ENCODE assay signal across 2 cellular contexts in the genomic region with DNA sequence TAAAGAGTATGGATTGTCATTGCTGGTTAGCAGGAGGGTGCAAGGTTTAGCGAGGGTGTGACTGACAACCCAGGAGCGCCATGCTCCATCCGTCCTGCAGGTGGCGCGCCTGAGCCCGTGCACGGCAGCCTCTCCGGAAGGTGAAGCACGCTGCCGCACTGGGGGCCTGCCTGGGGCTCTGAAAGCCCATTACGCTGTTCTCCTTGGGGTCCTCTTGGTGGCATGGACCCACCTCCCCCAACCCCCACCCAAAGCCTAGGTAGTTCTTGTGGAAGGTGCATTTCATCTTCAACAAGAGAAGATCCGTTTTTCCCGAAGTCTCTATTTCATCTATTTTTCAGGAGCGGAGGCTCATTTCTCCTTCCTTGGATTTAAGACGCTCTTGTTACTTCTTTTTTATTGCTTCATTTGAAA.
TF ChIP-seq lines count a peak whose summit lies in the region.

No MANE protein-coding gene starts in this region.

TF ChIP-seq in K562, 482 proteins besides CTCF, POLR2A, EP300 and RAD21 (continued from another document):
- TF ChIP-seq, protein P1, sequence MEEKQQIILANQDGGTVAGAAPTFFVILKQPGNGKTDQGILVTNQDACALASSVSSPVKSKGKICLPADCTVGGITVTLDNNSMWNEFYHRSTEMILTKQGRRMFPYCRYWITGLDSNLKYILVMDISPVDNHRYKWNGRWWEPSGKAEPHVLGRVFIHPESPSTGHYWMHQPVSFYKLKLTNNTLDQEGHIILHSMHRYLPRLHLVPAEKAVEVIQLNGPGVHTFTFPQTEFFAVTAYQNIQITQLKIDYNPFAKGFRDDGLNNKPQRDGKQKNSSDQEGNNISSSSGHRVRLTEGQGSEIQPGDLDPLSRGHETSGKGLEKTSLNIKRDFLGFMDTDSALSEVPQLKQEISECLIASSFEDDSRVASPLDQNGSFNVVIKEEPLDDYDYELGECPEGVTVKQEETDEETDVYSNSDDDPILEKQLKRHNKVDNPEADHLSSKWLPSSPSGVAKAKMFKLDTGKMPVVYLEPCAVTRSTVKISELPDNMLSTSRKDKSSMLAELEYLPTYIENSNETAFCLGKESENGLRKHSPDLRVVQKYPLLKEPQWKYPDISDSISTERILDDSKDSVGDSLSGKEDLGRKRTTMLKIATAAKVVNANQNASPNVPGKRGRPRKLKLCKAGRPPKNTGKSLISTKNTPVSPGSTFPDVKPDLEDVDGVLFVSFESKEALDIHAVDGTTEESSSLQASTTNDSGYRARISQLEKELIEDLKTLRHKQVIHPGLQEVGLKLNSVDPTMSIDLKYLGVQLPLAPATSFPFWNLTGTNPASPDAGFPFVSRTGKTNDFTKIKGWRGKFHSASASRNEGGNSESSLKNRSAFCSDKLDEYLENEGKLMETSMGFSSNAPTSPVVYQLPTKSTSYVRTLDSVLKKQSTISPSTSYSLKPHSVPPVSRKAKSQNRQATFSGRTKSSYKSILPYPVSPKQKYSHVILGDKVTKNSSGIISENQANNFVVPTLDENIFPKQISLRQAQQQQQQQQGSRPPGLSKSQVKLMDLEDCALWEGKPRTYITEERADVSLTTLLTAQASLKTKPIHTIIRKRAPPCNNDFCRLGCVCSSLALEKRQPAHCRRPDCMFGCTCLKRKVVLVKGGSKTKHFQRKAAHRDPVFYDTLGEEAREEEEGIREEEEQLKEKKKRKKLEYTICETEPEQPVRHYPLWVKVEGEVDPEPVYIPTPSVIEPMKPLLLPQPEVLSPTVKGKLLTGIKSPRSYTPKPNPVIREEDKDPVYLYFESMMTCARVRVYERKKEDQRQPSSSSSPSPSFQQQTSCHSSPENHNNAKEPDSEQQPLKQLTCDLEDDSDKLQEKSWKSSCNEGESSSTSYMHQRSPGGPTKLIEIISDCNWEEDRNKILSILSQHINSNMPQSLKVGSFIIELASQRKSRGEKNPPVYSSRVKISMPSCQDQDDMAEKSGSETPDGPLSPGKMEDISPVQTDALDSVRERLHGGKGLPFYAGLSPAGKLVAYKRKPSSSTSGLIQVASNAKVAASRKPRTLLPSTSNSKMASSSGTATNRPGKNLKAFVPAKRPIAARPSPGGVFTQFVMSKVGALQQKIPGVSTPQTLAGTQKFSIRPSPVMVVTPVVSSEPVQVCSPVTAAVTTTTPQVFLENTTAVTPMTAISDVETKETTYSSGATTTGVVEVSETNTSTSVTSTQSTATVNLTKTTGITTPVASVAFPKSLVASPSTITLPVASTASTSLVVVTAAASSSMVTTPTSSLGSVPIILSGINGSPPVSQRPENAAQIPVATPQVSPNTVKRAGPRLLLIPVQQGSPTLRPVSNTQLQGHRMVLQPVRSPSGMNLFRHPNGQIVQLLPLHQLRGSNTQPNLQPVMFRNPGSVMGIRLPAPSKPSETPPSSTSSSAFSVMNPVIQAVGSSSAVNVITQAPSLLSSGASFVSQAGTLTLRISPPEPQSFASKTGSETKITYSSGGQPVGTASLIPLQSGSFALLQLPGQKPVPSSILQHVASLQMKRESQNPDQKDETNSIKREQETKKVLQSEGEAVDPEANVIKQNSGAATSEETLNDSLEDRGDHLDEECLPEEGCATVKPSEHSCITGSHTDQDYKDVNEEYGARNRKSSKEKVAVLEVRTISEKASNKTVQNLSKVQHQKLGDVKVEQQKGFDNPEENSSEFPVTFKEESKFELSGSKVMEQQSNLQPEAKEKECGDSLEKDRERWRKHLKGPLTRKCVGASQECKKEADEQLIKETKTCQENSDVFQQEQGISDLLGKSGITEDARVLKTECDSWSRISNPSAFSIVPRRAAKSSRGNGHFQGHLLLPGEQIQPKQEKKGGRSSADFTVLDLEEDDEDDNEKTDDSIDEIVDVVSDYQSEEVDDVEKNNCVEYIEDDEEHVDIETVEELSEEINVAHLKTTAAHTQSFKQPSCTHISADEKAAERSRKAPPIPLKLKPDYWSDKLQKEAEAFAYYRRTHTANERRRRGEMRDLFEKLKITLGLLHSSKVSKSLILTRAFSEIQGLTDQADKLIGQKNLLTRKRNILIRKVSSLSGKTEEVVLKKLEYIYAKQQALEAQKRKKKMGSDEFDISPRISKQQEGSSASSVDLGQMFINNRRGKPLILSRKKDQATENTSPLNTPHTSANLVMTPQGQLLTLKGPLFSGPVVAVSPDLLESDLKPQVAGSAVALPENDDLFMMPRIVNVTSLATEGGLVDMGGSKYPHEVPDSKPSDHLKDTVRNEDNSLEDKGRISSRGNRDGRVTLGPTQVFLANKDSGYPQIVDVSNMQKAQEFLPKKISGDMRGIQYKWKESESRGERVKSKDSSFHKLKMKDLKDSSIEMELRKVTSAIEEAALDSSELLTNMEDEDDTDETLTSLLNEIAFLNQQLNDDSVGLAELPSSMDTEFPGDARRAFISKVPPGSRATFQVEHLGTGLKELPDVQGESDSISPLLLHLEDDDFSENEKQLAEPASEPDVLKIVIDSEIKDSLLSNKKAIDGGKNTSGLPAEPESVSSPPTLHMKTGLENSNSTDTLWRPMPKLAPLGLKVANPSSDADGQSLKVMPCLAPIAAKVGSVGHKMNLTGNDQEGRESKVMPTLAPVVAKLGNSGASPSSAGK (IDR thresholded peaks at IDR 0.05) = 0 out of 2 replicates have a peak, but pooled peaks have one; percentile 13
- TF ChIP-seq ETV1 (tag; conservative IDR thresholded peaks at IDR 0.05; ENCODE audit: low read depth) (peak; percentile 66), MYC (IDR thresholded peaks at IDR 0.05; ENCODE audit: low read depth, low read length) (0 out of 2 replicates have a peak, but pooled peaks have one; percentile 34), MYC (CRISPR knock-in tag; IDR thresholded peaks at IDR 0.05; ENCODE audit: borderline replicate concordance, low read depth) (no peak), ZKSCAN8 (CRISPR knock-in tag; IDR thresholded peaks at IDR 0.05) (no peak), CHD2 (IDR thresholded peaks at IDR 0.05; ENCODE audit: low read depth, low read length) (no peak)

TF ChIP-seq in HepG2, 621 proteins besides CTCF, POLR2A, EP300 and RAD21 (continues in another document):
- TF ChIP-seq, protein P2, sequence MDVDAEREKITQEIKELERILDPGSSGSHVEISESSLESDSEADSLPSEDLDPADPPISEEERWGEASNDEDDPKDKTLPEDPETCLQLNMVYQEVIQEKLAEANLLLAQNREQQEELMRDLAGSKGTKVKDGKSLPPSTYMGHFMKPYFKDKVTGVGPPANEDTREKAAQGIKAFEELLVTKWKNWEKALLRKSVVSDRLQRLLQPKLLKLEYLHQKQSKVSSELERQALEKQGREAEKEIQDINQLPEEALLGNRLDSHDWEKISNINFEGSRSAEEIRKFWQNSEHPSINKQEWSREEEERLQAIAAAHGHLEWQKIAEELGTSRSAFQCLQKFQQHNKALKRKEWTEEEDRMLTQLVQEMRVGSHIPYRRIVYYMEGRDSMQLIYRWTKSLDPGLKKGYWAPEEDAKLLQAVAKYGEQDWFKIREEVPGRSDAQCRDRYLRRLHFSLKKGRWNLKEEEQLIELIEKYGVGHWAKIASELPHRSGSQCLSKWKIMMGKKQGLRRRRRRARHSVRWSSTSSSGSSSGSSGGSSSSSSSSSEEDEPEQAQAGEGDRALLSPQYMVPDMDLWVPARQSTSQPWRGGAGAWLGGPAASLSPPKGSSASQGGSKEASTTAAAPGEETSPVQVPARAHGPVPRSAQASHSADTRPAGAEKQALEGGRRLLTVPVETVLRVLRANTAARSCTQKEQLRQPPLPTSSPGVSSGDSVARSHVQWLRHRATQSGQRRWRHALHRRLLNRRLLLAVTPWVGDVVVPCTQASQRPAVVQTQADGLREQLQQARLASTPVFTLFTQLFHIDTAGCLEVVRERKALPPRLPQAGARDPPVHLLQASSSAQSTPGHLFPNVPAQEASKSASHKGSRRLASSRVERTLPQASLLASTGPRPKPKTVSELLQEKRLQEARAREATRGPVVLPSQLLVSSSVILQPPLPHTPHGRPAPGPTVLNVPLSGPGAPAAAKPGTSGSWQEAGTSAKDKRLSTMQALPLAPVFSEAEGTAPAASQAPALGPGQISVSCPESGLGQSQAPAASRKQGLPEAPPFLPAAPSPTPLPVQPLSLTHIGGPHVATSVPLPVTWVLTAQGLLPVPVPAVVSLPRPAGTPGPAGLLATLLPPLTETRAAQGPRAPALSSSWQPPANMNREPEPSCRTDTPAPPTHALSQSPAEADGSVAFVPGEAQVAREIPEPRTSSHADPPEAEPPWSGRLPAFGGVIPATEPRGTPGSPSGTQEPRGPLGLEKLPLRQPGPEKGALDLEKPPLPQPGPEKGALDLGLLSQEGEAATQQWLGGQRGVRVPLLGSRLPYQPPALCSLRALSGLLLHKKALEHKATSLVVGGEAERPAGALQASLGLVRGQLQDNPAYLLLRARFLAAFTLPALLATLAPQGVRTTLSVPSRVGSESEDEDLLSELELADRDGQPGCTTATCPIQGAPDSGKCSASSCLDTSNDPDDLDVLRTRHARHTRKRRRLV (CRISPR knock-in tag; IDR thresholded peaks at IDR 0.05) = no peak
- no peak for TF ChIP-seq ZMYM4 (CRISPR knock-in tag; IDR thresholded peaks at IDR 0.05)
- TF ChIP-seq NR2C2 (CRISPR knock-in tag; IDR thresholded peaks at IDR 0.05; ENCODE audit: borderline replicate concordance) = no peak
- TF ChIP-seq, protein P3, sequence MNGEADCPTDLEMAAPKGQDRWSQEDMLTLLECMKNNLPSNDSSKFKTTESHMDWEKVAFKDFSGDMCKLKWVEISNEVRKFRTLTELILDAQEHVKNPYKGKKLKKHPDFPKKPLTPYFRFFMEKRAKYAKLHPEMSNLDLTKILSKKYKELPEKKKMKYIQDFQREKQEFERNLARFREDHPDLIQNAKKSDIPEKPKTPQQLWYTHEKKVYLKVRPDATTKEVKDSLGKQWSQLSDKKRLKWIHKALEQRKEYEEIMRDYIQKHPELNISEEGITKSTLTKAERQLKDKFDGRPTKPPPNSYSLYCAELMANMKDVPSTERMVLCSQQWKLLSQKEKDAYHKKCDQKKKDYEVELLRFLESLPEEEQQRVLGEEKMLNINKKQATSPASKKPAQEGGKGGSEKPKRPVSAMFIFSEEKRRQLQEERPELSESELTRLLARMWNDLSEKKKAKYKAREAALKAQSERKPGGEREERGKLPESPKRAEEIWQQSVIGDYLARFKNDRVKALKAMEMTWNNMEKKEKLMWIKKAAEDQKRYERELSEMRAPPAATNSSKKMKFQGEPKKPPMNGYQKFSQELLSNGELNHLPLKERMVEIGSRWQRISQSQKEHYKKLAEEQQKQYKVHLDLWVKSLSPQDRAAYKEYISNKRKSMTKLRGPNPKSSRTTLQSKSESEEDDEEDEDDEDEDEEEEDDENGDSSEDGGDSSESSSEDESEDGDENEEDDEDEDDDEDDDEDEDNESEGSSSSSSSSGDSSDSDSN (CRISPR knock-in tag; IDR thresholded peaks at IDR 0.05) = 0 out of 2 replicates have a peak, but pooled peaks have one; percentile 14
- peak; percentile 74; the same call in 1 of the 2 replicates for TF ChIP-seq ZNF225 (CRISPR knock-in tag; IDR thresholded peaks at IDR 0.05)
- TF ChIP-seq SMAD9 (CRISPR knock-in tag; IDR thresholded peaks at IDR 0.05) = no peak
- no peak for TF ChIP-seq ZNF263 (CRISPR knock-in tag; IDR thresholded peaks at IDR 0.05)
- peak; percentile 92 for TF ChIP-seq XRCC5 (optimal IDR thresholded peaks at IDR 0.05; ENCODE audit: low read length)
- no peak for TF ChIP-seq ZNF124 (CRISPR knock-in tag; IDR thresholded peaks at IDR 0.05)
- TF ChIP-seq CREM (IDR thresholded peaks at IDR 0.05) = no peak
- no peak for TF ChIP-seq CREM (CRISPR knock-in tag; IDR thresholded peaks at IDR 0.05)
- TF ChIP-seq NFE2 (CRISPR knock-in tag; IDR thresholded peaks at IDR 0.05) = no peak
- TF ChIP-seq, protein P4, sequence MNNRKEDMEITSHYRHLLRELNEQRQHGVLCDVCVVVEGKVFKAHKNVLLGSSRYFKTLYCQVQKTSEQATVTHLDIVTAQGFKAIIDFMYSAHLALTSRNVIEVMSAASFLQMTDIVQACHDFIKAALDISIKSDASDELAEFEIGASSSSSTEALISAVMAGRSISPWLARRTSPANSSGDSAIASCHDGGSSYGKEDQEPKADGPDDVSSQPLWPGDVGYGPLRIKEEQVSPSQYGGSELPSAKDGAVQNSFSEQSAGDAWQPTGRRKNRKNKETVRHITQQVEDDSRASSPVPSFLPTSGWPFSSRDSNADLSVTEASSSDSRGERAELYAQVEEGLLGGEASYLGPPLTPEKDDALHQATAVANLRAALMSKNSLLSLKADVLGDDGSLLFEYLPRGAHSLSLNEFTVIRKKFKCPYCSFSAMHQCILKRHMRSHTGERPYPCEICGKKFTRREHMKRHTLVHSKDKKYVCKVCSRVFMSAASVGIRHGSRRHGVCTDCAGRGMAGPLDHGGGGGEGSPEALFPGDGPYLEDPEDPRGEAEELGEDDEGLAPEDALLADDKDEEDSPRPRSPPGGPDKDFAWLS (CRISPR knock-in tag; IDR thresholded peaks at IDR 0.05; ENCODE audit: borderline replicate concordance) = no peak
- no peak for TF ChIP-seq PAWR (CRISPR knock-in tag; IDR thresholded peaks at IDR 0.05; ENCODE audit: borderline replicate concordance)
- TF ChIP-seq FIP1L1 (IDR thresholded peaks at IDR 0.05; ENCODE audit: borderline replicate concordance, insufficient read depth, low read depth, low read length) = no peak
- TF ChIP-seq ZNF605 (CRISPR knock-in tag; IDR thresholded peaks at IDR 0.05) = 0 out of 2 replicates have a peak, but pooled peaks have one; percentile 30
- TF ChIP-seq EZH2 (conservative IDR thresholded peaks at IDR 0.05; ENCODE audit: low read depth, low read length) = peak; percentile 77; the same call in 1 of the 2 replicates
- no peak for TF ChIP-seq SCMH1 (CRISPR knock-in tag; IDR thresholded peaks at IDR 0.05; ENCODE audit: borderline replicate concordance)
- peak; percentile 66 for TF ChIP-seq TAF15 (IDR thresholded peaks at IDR 0.05; ENCODE audit: low read depth, low read length, poor library complexity, severe bottlenecking)
- peak; percentile 46; the same call in 1 of the 2 replicates for TF ChIP-seq KDM2A (CRISPR knock-in tag; IDR thresholded peaks at IDR 0.05; ENCODE audit: borderline replicate concordance, low read depth)
- TF ChIP-seq, protein P5, sequence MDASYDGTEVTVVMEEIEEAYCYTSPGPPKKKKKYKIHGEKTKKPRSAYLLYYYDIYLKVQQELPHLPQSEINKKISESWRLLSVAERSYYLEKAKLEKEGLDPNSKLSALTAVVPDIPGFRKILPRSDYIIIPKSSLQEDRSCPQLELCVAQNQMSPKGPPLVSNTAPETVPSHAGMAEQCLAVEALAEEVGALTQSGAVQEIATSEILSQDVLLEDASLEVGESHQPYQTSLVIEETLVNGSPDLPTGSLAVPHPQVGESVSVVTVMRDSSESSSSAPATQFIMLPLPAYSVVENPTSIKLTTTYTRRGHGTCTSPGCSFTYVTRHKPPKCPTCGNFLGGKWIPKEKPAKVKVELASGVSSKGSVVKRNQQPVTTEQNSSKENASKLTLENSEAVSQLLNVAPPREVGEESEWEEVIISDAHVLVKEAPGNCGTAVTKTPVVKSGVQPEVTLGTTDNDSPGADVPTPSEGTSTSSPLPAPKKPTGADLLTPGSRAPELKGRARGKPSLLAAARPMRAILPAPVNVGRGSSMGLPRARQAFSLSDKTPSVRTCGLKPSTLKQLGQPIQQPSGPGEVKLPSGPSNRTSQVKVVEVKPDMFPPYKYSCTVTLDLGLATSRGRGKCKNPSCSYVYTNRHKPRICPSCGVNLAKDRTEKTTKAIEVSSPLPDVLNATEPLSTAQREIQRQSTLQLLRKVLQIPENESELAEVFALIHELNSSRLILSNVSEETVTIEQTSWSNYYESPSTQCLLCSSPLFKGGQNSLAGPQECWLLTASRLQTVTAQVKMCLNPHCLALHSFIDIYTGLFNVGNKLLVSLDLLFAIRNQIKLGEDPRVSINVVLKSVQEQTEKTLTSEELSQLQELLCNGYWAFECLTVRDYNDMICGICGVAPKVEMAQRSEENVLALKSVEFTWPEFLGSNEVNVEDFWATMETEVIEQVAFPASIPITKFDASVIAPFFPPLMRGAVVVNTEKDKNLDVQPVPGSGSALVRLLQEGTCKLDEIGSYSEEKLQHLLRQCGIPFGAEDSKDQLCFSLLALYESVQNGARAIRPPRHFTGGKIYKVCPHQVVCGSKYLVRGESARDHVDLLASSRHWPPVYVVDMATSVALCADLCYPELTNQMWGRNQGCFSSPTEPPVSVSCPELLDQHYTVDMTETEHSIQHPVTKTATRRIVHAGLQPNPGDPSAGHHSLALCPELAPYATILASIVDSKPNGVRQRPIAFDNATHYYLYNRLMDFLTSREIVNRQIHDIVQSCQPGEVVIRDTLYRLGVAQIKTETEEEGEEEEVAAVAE (CRISPR knock-in tag; IDR thresholded peaks at IDR 0.05; ENCODE audit: borderline replicate concordance) = no peak
